In the genomic region with DNA sequence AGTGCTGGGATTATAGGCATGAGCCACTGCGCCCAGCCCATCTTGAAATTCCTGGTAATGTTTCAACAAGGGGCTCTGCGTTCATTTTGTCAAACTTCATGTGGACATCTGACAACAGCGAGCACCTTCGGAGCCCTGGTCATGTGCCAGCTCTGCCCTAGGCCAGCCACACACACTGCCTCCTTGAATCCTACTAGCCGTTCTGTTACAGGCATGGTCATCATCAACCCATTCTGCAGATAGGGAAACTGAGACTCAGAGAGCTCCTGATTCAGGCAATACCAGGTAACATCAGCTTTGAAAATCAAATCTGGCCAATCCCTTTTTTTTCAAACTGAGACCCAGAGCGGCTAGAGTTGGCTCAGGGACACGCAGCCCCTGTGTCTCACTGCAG, we compare ENCODE assay signal across 13 cellular contexts. TPM values are rescaled to one million over a fixed set of nuclear protein-coding genes. Genes with fewer than 3 reads are reported as not detected.
DNase-seq lines count a peak whose midpoint lies in the region; ATAC-seq, FAIRE-seq and TF ChIP-seq lines count a peak whose summit lies in the region.
"Had no signal": no experiment of that assay in that cellular context is flagged by ENCODE, and none has a peak within 500 bp of the region (broad histone marks: within the 10 kb centered on the region; RNA-seq: fewer than 3 reads in every experiment).

No MANE protein-coding gene starts in this region.

- no peak overlapping the region for H3K4me3 Mint-ChIP-seq in activated CD8-positive, alpha-beta T cell treated with anti-CD3 and anti-CD28 coated beads for 36 hours
- H3K4me3 Mint-ChIP-seq in immature natural killer cell: peak overlapping the region; percentile 77 to 88 (median 85)
- H3K4me3 Mint-ChIP-seq: mesothelial cell of epicardium had no signal

- H3K4me1 ChIP-seq in BLaER1: peaks cover 100% of the 10 kb centered on the region
- H3K4me1 ChIP-seq: BE2C had no signal

- peak overlapping the region; percentile 78 for H3K27ac Mint-ChIP-seq in activated CD8-positive, alpha-beta T cell treated with anti-CD3 and anti-CD28 coated beads for 36 hours
- H3K27ac Mint-ChIP-seq in immature natural killer cell: peak overlapping the region; percentile 84 to 96 (median 92)
- H3K27ac Mint-ChIP-seq: mesothelial cell of epicardium had no signal

- H3K4me1 Mint-ChIP-seq in activated CD8-positive, alpha-beta T cell treated with anti-CD3 and anti-CD28 coated beads for 36 hours (ENCODE audit: low read depth): peaks cover 58% of the 10 kb centered on the region
- peaks cover 65% of the 10 kb centered on the region in 2 donors for H3K4me1 Mint-ChIP-seq in immature natural killer cell

- no peaks in the 10 kb centered on the region for H3K27me3 Mint-ChIP-seq in activated CD8-positive, alpha-beta T cell treated with anti-CD3 and anti-CD28 coated beads for 36 hours
- peaks cover 0 to 14% (median 6%) of the 10 kb centered on the region in 3 donors for H3K27me3 Mint-ChIP-seq in immature natural killer cell (ENCODE audit: low read depth in 3 of 3)

- intact Hi-C loops in activated CD8-positive, alpha-beta T cell treated with anti-CD3 and anti-CD28 coated beads for 36 hours (cut with micrococcal nuclease): loop anchor here (5.0 kb wide), 1 partner anchor 35 kb away; no protein-coding TSS in a partner anchor

- DNase-seq in GM19239 (ENCODE audit: insufficient read length, low spot score) (no peak), immature natural killer cell (no peak), NCI-H2107 treated with DMSO at 0.1 percent for 48 hours (lab: John Stamatoyannopoulos, UW; ENCODE audit: unreplicated experiment) (no peak), D721Med (ENCODE audit: insufficient read length, low spot score) (no peak), SIG-M5 (lab: John Stamatoyannopoulos, UW) (no peak), omental fat pad (ENCODE audit: low spot score) (no peak)
- DNase-seq in activated CD8-positive, alpha-beta T cell treated with anti-CD3 and anti-CD28 coated beads for 36 hours: no peak
- DNase-seq: BE2C, HCEC 1CT, NCI-H1436, NCI-H526 had no signal

- CTCF ChIA-PET in activated CD8-positive, alpha-beta T cell treated with anti-CD3 and anti-CD28 coated beads for 36 hours (lab: Charles Lee): interaction anchor here (0.9 to 2.4 kb wide), 5 partner anchors 14 to 66 kb away, joined by 4 to 10 read pairs (median 4); a partner anchor contains a TSS

- no peaks in the 10 kb centered on the region for H3K27me3 ChIP-seq in BLaER1
- H3K27me3 ChIP-seq: BE2C had no signal

- H3K36me3 ChIP-seq in BLaER1: no peaks in the 10 kb centered on the region
- H3K36me3 ChIP-seq: BE2C had no signal

- H3K4me2 ChIP-seq in BLaER1: peak overlapping the region; percentile 86

- POLR2A ChIA-PET in activated CD8-positive, alpha-beta T cell treated with anti-CD3 and anti-CD28 coated beads for 36 hours (lab: Charles Lee): interaction anchor here (1.0 to 2.8 kb wide), 6 partner anchors 20 to 65 kb away, joined by 3 to 16 read pairs (median 4); no protein-coding TSS in a partner anchor

- 0 out of 2 replicates have a peak overlapping the region, but pooled peaks have one; percentile 8 for H3K4me3 ChIP-seq in BLaER1

- peaks cover 9% of the 10 kb centered on the region for H3K9me3 ChIP-seq in BLaER1

- FAIRE-seq in GM19239 (lab: Jason Lieb, UNC): peak; percentile 23
- FAIRE-seq in D721Med (lab: Jason Lieb, UNC): no peak

- H3K9ac ChIP-seq in BLaER1: peak overlapping the region; percentile 64; the same call in 1 of the 2 replicates

- H3K9me3 Mint-ChIP-seq in activated CD8-positive, alpha-beta T cell treated with anti-CD3 and anti-CD28 coated beads for 36 hours: peaks cover 2% of the 10 kb centered on the region
- H3K9me3 Mint-ChIP-seq in immature natural killer cell: no peaks in the 10 kb centered on the region

- TF ChIP-seq CTCF in activated CD8-positive, alpha-beta T cell treated with anti-CD3 and anti-CD28 coated beads for 36 hours (IDR thresholded peaks at IDR 0.05): no peak
- TF ChIP-seq CTCF in D721Med (IDR thresholded peaks at IDR 0.05; ENCODE audit: insufficient read depth, missing control alignments): no peak
- no peak for TF ChIP-seq CTCF in omental fat pad (IDR thresholded peaks at IDR 0.05)

- H3K27ac ChIP-seq in BLaER1: peak overlapping the region; percentile 84

- no peaks in the 10 kb centered on the region for H4K20me1 ChIP-seq in BLaER1

- ATAC-seq in activated CD8-positive, alpha-beta T cell treated with anti-CD3 and anti-CD28 coated beads for 36 hours: no peak
- ATAC-seq in omental fat pad (ENCODE audit: low FRiP score): no peak

- H3K36me3 Mint-ChIP-seq in activated CD8-positive, alpha-beta T cell treated with anti-CD3 and anti-CD28 coated beads for 36 hours (ENCODE audit: low read depth): no peaks in the 10 kb centered on the region
- peaks cover 0 to 6% (median 0%) of the 10 kb centered on the region in 3 donors for H3K36me3 Mint-ChIP-seq in immature natural killer cell
- H3K36me3 Mint-ChIP-seq: mesothelial cell of epicardium had no signal

RNA-seq across cellular contexts. Expression of a gene that starts 41.3 kb away (rescaled TPM):
- total RNA-seq in activated CD8-positive, alpha-beta T cell treated with anti-CD3 and anti-CD28 coated beads for 36 hours: 100 to 1,000 TPM; 114 to 116 TPM
- polyA plus RNA-seq in immature natural killer cell: 10 to 100 TPM; 43.6 to 89.1 (median 80.4) TPM
- total RNA-seq in omental fat pad: 10 to 100 TPM in 3 of 4 donors, 1 to 10 TPM in 1; 4.6 to 18.0 (median 10.6) TPM

Comparison
In these comparisons a context has a peak if more than half of its experiments do, and no peak if none do; other contexts are left out.
1. RNA of a gene that starts 41.3 kb away (total RNA-seq): 114 to 116 TPM in activated CD8-positive, alpha-beta T cell treated with anti-CD3 and anti-CD28 coated beads for 36 hours; 4.6 to 18.0 TPM in omental fat pad; every median in the first group is over 4 times any median in the second.